ENCODE assay signal across 1 cellular context in genomic region chr7:121562274-121562673, GRCh38.
TF ChIP-seq lines count a peak whose summit lies in the region.

No MANE protein-coding gene starts in this region.

TF ChIP-seq in IMR-90, 13 proteins besides CTCF, POLR2A, EP300 and RAD21 (continued from another document):
- TF ChIP-seq, protein P1, sequence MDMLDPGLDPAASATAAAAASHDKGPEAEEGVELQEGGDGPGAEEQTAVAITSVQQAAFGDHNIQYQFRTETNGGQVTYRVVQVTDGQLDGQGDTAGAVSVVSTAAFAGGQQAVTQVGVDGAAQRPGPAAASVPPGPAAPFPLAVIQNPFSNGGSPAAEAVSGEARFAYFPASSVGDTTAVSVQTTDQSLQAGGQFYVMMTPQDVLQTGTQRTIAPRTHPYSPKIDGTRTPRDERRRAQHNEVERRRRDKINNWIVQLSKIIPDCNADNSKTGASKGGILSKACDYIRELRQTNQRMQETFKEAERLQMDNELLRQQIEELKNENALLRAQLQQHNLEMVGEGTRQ (IDR thresholded peaks at IDR 0.05; ENCODE audit: low read depth, low read length) = no peak
- TF ChIP-seq SMC3 (IDR thresholded peaks at IDR 0.05; ENCODE audit: low read depth, low read length) = no peak
- TF ChIP-seq CEBPB (IDR thresholded peaks at IDR 0.05; ENCODE audit: low read depth, low read length) = no peak
- no peak for TF ChIP-seq CHD1 (IDR thresholded peaks at IDR 0.05; ENCODE audit: low read depth, low read length)
- TF ChIP-seq MAZ (IDR thresholded peaks at IDR 0.05; ENCODE audit: borderline replicate concordance, low read depth, low read length) = no peak
- no peak for TF ChIP-seq BHLHE40 (IDR thresholded peaks at IDR 0.05; ENCODE audit: low read depth, low read length)
TF ChIP-seq in IMR-90: peak in this region for 0.
